In the genomic region with DNA sequence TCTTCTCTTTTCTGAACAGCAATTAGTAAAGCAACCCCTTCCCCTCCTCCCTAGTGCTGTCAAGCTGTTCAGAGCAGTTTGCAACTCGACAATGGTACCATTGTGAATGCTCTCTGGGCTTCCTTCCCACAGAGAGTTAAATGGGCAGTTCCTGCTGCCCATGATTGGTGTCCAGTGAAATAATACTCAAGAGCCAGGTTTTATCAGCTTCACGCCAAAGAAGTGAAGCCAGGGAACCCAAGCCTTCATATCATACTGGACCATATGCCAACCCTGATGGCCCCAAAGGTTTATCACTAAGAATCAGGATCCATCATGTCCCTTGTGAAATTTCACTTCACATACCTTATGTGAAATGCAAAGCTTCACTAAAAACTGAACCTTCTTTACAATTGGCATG, we compare ENCODE assay signal across 22 cellular contexts. TPM values are rescaled to one million over a fixed set of nuclear protein-coding genes. Genes with fewer than 3 reads are reported as not detected.
DNase-seq lines count a peak whose midpoint lies in the region; ATAC-seq and TF ChIP-seq lines count a peak whose summit lies in the region.
"Had no signal": no experiment of that assay in that cellular context is flagged by ENCODE, and none has a peak within 500 bp of the region (broad histone marks: within the 10 kb centered on the region; RNA-seq: fewer than 3 reads in every experiment).

No MANE protein-coding gene starts in this region.

- H3K4me3 ChIP-seq in mucosa of descending colon (no peak overlapping the region), psoas muscle (no peak overlapping the region)
- H3K4me3 ChIP-seq: breast epithelium, lung had no signal

- TF ChIP-seq CTCF in mucosa of descending colon (IDR thresholded peaks at IDR 0.05) (no peak), psoas muscle (IDR thresholded peaks at IDR 0.05) (no peak)

- no peak for TF ChIP-seq POLR2A in GM18505 (IDR thresholded peaks at IDR 0.05; ENCODE audit: borderline replicate concordance, extremely low read depth, insufficient read depth, insufficient read length)

- H3K4me1 ChIP-seq in mucosa of descending colon (ENCODE audit: low read depth) (no peaks in the 10 kb centered on the region), psoas muscle (no peaks in the 10 kb centered on the region)
- H3K4me1 ChIP-seq: breast epithelium had no signal

- 37 to 52% (median 41%) methylated on average over 2 of the region's 2 CpGs for WGBS in psoas muscle, 3 donors

- DNase-seq in G401 (ENCODE audit: low spot score) (peak; percentile 63), NCI-H1930 (lab: John Stamatoyannopoulos, UW) (peak; percentile 18 to 53), astrocyte of the hippocampus (ENCODE audit: low read depth, low spot score) (peak; percentile 59), iPS-NIHi7 (ENCODE audit: extremely low spot score) (peak; percentile 13), KBM-7 (no peak), mucosa of descending colon (no peak), psoas muscle (no peak)
- DNase-seq: activated CD8-positive, alpha-beta T cell treated with anti-CD3 and anti-CD28 coated beads for 36 hours; activated naive CD8-positive, alpha-beta T cell treated with anti-CD3 and anti-CD28 coated beads for 36 hours; activated T-cell treated with anti-CD3 and anti-CD28 coated beads, Interleukin-2, amount 50 U/mL, for 4 hours; CD4-positive, alpha-beta memory T cell; dermis blood vessel endothelial cell; KG1; small intestine; stimulated activated CD4-positive, alpha-beta T cell treated with anti-CD3 and anti-CD28 coated beads, Interleukin-4, amount 100 ng/mL, for 1 hour had no signal

- no peaks in the 10 kb centered on the region for H3K9me3 ChIP-seq in mucosa of descending colon
- no peaks in the 10 kb centered on the region for H3K9me3 ChIP-seq in psoas muscle
- H3K9me3 ChIP-seq: breast epithelium had no signal

- ATAC-seq in mucosa of descending colon (no peak), GM18505 (IDR thresholded peaks at IDR 0.05; ENCODE audit: unreplicated experiment) (no peak), psoas muscle (no peak)
- ATAC-seq: activated CD8-positive, alpha-beta T cell treated with anti-CD3 and anti-CD28 coated beads for 36 hours; activated T-cell treated with anti-CD3 and anti-CD28 coated beads, Interleukin-2, amount 50 U/mL, for 4 hours had no signal

- H3K36me3 ChIP-seq in mucosa of descending colon (ENCODE audit: low read depth) (no peaks in the 10 kb centered on the region), psoas muscle (ENCODE audit: insufficient read depth in 1 of 2, low read depth in 1 of 2) (no peaks in the 10 kb centered on the region)
- H3K36me3 ChIP-seq: breast epithelium had no signal

- intact Hi-C loops in mucosa of descending colon (cut with DNase I, micrococcal nuclease) = no loop called here
- intact Hi-C loops in psoas muscle (cut with DNase I) = no loop called here

- no peaks in the 10 kb centered on the region for H3K27me3 ChIP-seq in psoas muscle (ENCODE audit: insufficient read depth in 3 of 3, low read length in 2 of 3)
- H3K27me3 ChIP-seq: breast epithelium had no signal

- in situ Hi-C loops in G401 (cut with HindIII; ENCODE audit: low sequenced_read_pairs) (no loop called here), KBM-7 (cut with MboI; ENCODE audit: low pct_unique_long_range_greater_than_20kb, low sequenced_read_pairs) (no loop called here)

- H3K27ac ChIP-seq in psoas muscle = no peak overlapping the region
- H3K27ac ChIP-seq: breast epithelium had no signal

RNA-seq across cellular contexts. Expression of a gene that starts 24.7 kb away (rescaled TPM):
- 0.17 TPM in 1 of 2 replicates, not detected in the other for total RNA-seq in G401 (2014; rRNA removed; shearing (Covaris generic))
- total RNA-seq in mucosa of descending colon (not detected), psoas muscle (not detected)
- polyA plus RNA-seq in psoas muscle = not detected
- total RNA-seq: activated CD8-positive, alpha-beta T cell treated with anti-CD3 and anti-CD28 coated beads for 36 hours; activated naive CD8-positive, alpha-beta T cell treated with anti-CD3 and anti-CD28 coated beads for 36 hours; activated T-cell treated with anti-CD3 and anti-CD28 coated beads, Interleukin-2, amount 50 U/mL, for 4 hours; breast epithelium; CD4-positive, alpha-beta memory T cell; dermis blood vessel endothelial cell; frontal cortex; posterior vena cava; subcutaneous adipose tissue; T-helper 1 cell treated with Interleukin-12 subunit alpha and Interleukin-12 subunit beta and Interleukin-4 antibody, amounts not matched to agents 30 ng/mL and 1 ng/mL, for 36 hours had no signal
- polyA plus RNA-seq: CD4-positive, alpha-beta memory T cell had no signal

Comparison
In these comparisons a context has a peak if more than half of its experiments do, and no peak if none do; other contexts are left out.
1. DNase-seq: peak in G401 (single experiment), NCI-H1930 (2 of 2), astrocyte of the hippocampus (single experiment) and iPS-NIHi7 (single experiment); none in KBM-7 (single experiment), mucosa of descending colon (0 of 3) and psoas muscle (0 of 2).